1 cellular context compared by ENCODE assay signal in the genomic region with DNA sequence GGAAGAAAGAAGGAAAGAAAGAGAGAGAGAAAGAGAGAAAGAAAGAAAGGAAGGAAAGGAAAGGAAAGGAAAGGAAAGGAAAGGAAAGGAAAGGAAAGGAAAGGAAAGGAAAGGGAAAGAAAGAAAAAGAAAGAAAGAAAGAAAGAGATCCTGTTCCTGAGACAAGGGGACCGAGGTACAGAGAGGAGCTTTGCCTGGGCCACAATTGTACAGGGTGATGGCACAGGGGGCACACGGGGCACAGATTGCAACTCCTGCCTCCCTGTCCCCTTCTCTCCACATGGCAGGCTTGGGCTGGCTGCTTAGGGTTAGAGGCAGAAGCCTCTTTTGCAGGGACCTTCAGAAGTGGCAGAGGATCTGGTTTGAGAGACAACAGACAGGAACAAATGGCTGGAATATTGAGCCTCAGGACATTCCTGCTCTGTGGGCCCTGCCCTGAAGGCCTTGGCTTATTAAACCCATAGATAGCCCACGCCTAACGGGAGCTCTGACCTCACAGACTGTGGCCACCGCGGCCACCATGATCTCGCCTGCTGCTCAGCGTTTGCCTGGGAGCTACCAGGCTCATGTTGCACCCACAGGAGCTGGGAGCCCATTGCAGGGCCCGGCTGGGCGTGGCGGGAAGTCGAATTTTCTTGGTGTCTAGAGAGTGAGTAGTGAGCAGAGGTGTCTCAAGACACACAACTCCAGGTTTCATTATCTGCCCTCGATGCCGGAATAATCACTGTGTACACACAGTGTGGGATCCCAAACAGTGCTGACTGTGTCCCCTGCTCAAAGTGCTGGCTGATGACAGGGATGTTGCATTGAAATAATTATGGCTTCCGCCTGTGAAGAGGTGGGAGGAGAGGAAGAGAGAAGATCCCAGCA.
A peak's percentile ranks its signal among the peaks of the same experiment; 100 is the strongest.
TF ChIP-seq lines count a peak whose summit lies in the region.

No MANE protein-coding gene starts in this region.

TF ChIP-seq in HEK293, 187 proteins besides CTCF, POLR2A, EP300 and RAD21 (continued from another document and continues in another):
- TF ChIP-seq, protein P1, sequence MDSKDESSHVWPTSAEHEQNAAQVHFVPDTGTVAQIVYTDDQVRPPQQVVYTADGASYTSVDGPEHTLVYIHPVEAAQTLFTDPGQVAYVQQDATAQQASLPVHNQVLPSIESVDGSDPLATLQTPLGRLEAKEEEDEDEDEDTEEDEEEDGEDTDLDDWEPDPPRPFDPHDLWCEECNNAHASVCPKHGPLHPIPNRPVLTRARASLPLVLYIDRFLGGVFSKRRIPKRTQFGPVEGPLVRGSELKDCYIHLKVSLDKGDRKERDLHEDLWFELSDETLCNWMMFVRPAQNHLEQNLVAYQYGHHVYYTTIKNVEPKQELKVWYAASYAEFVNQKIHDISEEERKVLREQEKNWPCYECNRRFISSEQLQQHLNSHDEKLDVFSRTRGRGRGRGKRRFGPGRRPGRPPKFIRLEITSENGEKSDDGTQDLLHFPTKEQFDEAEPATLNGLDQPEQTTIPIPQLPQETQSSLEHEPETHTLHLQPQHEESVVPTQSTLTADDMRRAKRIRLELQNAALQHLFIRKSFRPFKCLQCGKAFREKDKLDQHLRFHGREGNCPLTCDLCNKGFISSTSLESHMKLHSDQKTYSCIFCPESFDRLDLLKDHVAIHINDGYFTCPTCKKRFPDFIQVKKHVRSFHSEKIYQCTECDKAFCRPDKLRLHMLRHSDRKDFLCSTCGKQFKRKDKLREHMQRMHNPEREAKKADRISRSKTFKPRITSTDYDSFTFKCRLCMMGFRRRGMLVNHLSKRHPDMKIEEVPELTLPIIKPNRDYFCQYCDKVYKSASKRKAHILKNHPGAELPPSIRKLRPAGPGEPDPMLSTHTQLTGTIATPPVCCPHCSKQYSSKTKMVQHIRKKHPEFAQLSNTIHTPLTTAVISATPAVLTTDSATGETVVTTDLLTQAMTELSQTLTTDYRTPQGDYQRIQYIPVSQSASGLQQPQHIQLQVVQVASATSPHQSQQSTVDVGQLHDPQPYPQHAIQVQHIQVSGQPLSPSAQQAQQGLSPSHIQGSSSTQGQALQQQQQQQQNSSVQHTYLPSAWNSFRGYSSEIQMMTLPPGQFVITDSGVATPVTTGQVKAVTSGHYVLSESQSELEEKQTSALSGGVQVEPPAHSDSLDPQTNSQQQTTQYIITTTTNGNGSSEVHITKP (tag by site-specific recombination; IDR thresholded peaks at IDR 0.05): no peak
- peak; percentile 45; the same call in 1 of the 2 replicates for TF ChIP-seq ZFP69B (tag by site-specific recombination; IDR thresholded peaks at IDR 0.05)
- no peak for TF ChIP-seq ZNF132 (tag by site-specific recombination; IDR thresholded peaks at IDR 0.05; ENCODE audit: borderline replicate concordance)
- no peak for TF ChIP-seq ZNF549 (tag by site-specific recombination; IDR thresholded peaks at IDR 0.05)
- no peak for TF ChIP-seq ZNF391 (tag by site-specific recombination; IDR thresholded peaks at IDR 0.05; ENCODE audit: borderline replicate concordance, low read depth)
- TF ChIP-seq, protein P2, sequence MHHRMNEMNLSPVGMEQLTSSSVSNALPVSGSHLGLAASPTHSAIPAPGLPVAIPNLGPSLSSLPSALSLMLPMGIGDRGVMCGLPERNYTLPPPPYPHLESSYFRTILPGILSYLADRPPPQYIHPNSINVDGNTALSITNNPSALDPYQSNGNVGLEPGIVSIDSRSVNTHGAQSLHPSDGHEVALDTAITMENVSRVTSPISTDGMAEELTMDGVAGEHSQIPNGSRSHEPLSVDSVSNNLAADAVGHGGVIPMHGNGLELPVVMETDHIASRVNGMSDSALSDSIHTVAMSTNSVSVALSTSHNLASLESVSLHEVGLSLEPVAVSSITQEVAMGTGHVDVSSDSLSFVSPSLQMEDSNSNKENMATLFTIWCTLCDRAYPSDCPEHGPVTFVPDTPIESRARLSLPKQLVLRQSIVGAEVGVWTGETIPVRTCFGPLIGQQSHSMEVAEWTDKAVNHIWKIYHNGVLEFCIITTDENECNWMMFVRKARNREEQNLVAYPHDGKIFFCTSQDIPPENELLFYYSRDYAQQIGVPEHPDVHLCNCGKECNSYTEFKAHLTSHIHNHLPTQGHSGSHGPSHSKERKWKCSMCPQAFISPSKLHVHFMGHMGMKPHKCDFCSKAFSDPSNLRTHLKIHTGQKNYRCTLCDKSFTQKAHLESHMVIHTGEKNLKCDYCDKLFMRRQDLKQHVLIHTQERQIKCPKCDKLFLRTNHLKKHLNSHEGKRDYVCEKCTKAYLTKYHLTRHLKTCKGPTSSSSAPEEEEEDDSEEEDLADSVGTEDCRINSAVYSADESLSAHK (tag by site-specific recombination; IDR thresholded peaks at IDR 0.05): no peak
- TF ChIP-seq, protein P3, sequence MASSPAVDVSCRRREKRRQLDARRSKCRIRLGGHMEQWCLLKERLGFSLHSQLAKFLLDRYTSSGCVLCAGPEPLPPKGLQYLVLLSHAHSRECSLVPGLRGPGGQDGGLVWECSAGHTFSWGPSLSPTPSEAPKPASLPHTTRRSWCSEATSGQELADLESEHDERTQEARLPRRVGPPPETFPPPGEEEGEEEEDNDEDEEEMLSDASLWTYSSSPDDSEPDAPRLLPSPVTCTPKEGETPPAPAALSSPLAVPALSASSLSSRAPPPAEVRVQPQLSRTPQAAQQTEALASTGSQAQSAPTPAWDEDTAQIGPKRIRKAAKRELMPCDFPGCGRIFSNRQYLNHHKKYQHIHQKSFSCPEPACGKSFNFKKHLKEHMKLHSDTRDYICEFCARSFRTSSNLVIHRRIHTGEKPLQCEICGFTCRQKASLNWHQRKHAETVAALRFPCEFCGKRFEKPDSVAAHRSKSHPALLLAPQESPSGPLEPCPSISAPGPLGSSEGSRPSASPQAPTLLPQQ (tag by site-specific recombination; IDR thresholded peaks at IDR 0.05): 0 out of 2 replicates have a peak, but pooled peaks have one; percentile 71
- no peak for TF ChIP-seq ZNF423 (tag by site-specific recombination; IDR thresholded peaks at IDR 0.05)
- TF ChIP-seq ZNF510 (tag by site-specific recombination; IDR thresholded peaks at IDR 0.05; ENCODE audit: insufficient replicate concordance): no peak
- peak; percentile 73 for TF ChIP-seq ZFHX2 (tag by site-specific recombination; conservative IDR thresholded peaks at IDR 0.05)
- TF ChIP-seq ZNF555 (tag by site-specific recombination; conservative IDR thresholded peaks at IDR 0.05): no peak
- no peak for TF ChIP-seq ZNF23 (tag by site-specific recombination; IDR thresholded peaks at IDR 0.05; ENCODE audit: borderline replicate concordance)
- TF ChIP-seq ZNF514 (tag by site-specific recombination; IDR thresholded peaks at IDR 0.05): no peak
- no peak for TF ChIP-seq ZNF791 (tag by site-specific recombination; IDR thresholded peaks at IDR 0.05)
- no peak for TF ChIP-seq ZNF239 (tag by site-specific recombination; IDR thresholded peaks at IDR 0.05)
- TF ChIP-seq, protein P4, sequence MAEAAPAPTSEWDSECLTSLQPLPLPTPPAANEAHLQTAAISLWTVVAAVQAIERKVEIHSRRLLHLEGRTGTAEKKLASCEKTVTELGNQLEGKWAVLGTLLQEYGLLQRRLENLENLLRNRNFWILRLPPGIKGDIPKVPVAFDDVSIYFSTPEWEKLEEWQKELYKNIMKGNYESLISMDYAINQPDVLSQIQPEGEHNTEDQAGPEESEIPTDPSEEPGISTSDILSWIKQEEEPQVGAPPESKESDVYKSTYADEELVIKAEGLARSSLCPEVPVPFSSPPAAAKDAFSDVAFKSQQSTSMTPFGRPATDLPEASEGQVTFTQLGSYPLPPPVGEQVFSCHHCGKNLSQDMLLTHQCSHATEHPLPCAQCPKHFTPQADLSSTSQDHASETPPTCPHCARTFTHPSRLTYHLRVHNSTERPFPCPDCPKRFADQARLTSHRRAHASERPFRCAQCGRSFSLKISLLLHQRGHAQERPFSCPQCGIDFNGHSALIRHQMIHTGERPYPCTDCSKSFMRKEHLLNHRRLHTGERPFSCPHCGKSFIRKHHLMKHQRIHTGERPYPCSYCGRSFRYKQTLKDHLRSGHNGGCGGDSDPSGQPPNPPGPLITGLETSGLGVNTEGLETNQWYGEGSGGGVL (tag by site-specific recombination; IDR thresholded peaks at IDR 0.05): no peak
- peak; percentile 76 for TF ChIP-seq ZBTB17 (tag by site-specific recombination; IDR thresholded peaks at IDR 0.05)
- TF ChIP-seq, protein P5, sequence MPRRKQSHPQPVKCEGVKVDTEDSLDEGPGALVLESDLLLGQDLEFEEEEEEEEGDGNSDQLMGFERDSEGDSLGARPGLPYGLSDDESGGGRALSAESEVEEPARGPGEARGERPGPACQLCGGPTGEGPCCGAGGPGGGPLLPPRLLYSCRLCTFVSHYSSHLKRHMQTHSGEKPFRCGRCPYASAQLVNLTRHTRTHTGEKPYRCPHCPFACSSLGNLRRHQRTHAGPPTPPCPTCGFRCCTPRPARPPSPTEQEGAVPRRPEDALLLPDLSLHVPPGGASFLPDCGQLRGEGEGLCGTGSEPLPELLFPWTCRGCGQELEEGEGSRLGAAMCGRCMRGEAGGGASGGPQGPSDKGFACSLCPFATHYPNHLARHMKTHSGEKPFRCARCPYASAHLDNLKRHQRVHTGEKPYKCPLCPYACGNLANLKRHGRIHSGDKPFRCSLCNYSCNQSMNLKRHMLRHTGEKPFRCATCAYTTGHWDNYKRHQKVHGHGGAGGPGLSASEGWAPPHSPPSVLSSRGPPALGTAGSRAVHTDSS (tag by site-specific recombination; IDR thresholded peaks at IDR 0.05): no peak
- 0 out of 2 replicates have a peak, but pooled peaks have one; percentile 50 for TF ChIP-seq ZNF600 (tag by site-specific recombination; IDR thresholded peaks at IDR 0.05)
- TF ChIP-seq ZNF626 (tag by site-specific recombination; IDR thresholded peaks at IDR 0.05): no peak
- TF ChIP-seq ZNF221 (tag by site-specific recombination; IDR thresholded peaks at IDR 0.05; ENCODE audit: borderline replicate concordance): no peak
- peak; percentile 92 for TF ChIP-seq SP7 (tag by site-specific recombination; IDR thresholded peaks at IDR 0.05)
- no peak for TF ChIP-seq ZNF140 (tag by site-specific recombination; IDR thresholded peaks at IDR 0.05)
- no peak for TF ChIP-seq ZBTB21 (tag by site-specific recombination; IDR thresholded peaks at IDR 0.05)
- no peak for TF ChIP-seq ZNF433 (tag by site-specific recombination; IDR thresholded peaks at IDR 0.05; ENCODE audit: low read depth)
- no peak for TF ChIP-seq ZNF394 (tag by site-specific recombination; IDR thresholded peaks at IDR 0.05; ENCODE audit: borderline replicate concordance)
- TF ChIP-seq ZNF292 (tag by site-specific recombination; IDR thresholded peaks at IDR 0.05; ENCODE audit: borderline replicate concordance, low read depth): no peak
- TF ChIP-seq, protein P6, sequence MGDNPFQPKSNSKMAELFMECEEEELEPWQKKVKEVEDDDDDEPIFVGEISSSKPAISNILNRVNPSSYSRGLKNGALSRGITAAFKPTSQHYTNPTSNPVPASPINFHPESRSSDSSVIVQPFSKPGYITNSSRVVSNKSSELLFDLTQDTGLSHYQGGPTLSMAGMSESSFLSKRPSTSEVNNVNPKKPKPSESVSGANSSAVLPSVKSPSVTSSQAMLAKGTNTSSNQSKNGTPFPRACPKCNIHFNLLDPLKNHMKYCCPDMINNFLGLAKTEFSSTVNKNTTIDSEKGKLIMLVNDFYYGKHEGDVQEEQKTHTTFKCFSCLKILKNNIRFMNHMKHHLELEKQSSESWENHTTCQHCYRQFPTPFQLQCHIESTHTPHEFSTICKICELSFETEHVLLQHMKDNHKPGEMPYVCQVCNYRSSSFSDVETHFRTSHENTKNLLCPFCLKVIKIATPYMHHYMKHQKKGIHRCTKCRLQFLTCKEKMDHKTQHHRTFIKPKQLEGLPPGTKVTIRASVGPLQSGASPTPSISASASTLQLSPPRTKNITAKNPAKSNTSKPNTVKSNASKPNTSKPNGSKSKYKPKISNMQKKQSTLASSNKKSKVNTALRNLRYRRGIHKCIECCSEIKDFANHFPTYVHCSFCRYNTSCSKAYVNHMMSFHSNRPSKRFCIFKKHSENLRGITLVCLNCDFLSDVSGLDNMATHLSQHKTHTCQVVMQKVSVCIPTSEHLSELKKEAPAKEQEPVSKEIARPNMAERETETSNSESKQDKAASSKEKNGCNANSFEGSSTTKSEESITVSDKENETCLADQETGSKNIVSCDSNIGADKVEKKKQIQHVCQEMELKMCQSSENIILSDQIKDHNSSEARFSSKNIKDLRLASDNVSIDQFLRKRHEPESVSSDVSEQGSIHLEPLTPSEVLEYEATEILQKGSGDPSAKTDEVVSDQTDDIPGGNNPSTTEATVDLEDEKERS (tag by site-specific recombination; IDR thresholded peaks at IDR 0.05): no peak
- peak; percentile 82 for TF ChIP-seq ZNF341 (tag by site-specific recombination; IDR thresholded peaks at IDR 0.05; ENCODE audit: low read depth)
- TF ChIP-seq ZNF214 (tag by site-specific recombination; IDR thresholded peaks at IDR 0.05; ENCODE audit: borderline replicate concordance): no peak
- TF ChIP-seq, protein P7, sequence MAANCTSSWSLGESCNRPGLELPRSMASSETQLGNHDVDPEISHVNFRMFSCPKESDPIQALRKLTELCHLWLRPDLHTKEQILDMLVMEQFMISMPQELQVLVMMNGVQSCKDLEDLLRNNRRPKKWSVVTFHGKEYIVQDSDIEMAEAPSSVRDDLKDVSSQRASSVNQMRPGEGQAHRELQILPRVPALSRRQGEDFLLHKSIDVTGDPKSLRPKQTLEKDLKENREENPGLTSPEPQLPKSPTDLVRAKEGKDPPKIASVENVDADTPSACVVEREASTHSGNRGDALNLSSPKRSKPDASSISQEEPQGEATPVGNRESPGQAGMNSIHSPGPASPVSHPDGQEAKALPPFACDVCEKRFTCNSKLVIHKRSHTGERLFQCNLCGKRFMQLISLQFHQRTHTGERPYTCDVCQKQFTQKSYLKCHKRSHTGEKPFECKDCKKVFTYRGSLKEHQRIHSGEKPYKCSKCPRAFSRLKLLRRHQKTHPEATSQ (tag by site-specific recombination; IDR thresholded peaks at IDR 0.05): no peak
- TF ChIP-seq HOXA7 (CRISPR knock-in tag; IDR thresholded peaks at IDR 0.05; ENCODE audit: borderline replicate concordance): no peak
- TF ChIP-seq, protein P8, sequence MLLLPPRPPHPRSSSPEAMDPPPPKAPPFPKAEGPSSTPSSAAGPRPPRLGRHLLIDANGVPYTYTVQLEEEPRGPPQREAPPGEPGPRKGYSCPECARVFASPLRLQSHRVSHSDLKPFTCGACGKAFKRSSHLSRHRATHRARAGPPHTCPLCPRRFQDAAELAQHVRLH (tag by site-specific recombination; IDR thresholded peaks at IDR 0.05): no peak
- peak; percentile 97 for TF ChIP-seq ZBTB20 (tag by site-specific recombination; IDR thresholded peaks at IDR 0.05)
- 0 out of 2 replicates have a peak, but pooled peaks have one; percentile 17 for TF ChIP-seq ZNF2 (tag by site-specific recombination; IDR thresholded peaks at IDR 0.05)
- TF ChIP-seq ZNF121 (tag by site-specific recombination; IDR thresholded peaks at IDR 0.05): no peak
- TF ChIP-seq, protein P9, sequence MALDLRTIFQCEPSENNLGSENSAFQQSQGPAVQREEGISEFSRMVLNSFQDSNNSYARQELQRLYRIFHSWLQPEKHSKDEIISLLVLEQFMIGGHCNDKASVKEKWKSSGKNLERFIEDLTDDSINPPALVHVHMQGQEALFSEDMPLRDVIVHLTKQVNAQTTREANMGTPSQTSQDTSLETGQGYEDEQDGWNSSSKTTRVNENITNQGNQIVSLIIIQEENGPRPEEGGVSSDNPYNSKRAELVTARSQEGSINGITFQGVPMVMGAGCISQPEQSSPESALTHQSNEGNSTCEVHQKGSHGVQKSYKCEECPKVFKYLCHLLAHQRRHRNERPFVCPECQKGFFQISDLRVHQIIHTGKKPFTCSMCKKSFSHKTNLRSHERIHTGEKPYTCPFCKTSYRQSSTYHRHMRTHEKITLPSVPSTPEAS (tag by site-specific recombination; IDR thresholded peaks at IDR 0.05): no peak
- peak; percentile 31; the same call in 1 of the 2 replicates for TF ChIP-seq YY1 (tag by site-specific recombination; IDR thresholded peaks at IDR 0.05)
- 0 out of 2 replicates have a peak, but pooled peaks have one; percentile 51 for TF ChIP-seq ZBTB48 (tag by site-specific recombination; IDR thresholded peaks at IDR 0.05)
